Comparison of ENCODE assay signal across 21 cellular contexts in genomic region chr1:4028139-4028501, GRCh38.
"Had no signal": no experiment of that assay in that cellular context is flagged by ENCODE, and none has a peak within 500 bp of the region (broad histone marks: within the 10 kb centered on the region; RNA-seq: fewer than 3 reads in every experiment).

No MANE protein-coding gene starts in this region.

- H3K4me3 Mint-ChIP-seq: activated CD4-positive, alpha-beta T cell treated with anti-CD3 and anti-CD28 coated beads, Interleukin-2, amount 10 ng/mL, durations not matched to agents 24 days and 14 days; activated T-cell treated with anti-CD3 and anti-CD28 coated beads, Interleukin-2, amount 50 U/mL, for 4 hours; brain; central memory CD8-positive, alpha-beta T cell; T-helper 1 cell treated with Interleukin-12 subunit alpha and Interleukin-12 subunit beta and Interleukin-4 antibody, amounts not matched to agents 30 μg/mL and 1 μg/mL, for 36 hours; WTC11 had no signal

- ATAC-seq: SK-N-SH treated with all-trans-retinoic acid at 6 μM for 48 hours, WTC11 had no signal

- H3K9me3 Mint-ChIP-seq: central memory CD8-positive, alpha-beta T cell had no signal

- DNase-seq: activated CD4-positive, alpha-beta T cell treated with anti-CD3 and anti-CD28 coated beads for 1 hour; activated CD4-positive, alpha-beta T cell treated with anti-CD3 and anti-CD28 coated beads, Interleukin-2, amount 10 ng/mL, durations not matched to agents 24 days and 14 days; activated CD4-positive, alpha-beta T cell treated with anti-CD3 and anti-CD28 coated beads, Interleukin-2, amount 50 U/mL, for 48 hours; activated effector memory CD4-positive, alpha-beta T cell treated with anti-CD3 and anti-CD28 coated beads, Interleukin-2, amount 50 U/mL, for 16 hours; activated naive CD4-positive, alpha-beta T cell treated with Interleukin-2 at 50 U/mL for 16 hours; activated T-cell treated with anti-CD3 and anti-CD28 coated beads, Interleukin-2, amount 50 U/mL, for 4 hours; amygdala; NCI-H1105; NCI-H1436; NCI-H1694 treated with DMSO at 0.1 percent for 48 hours; NCI-H2029 treated with DMSO at 0.1 percent for 48 hours; NCI-H2227 treated with DMSO at 0.1 percent for 48 hours; NCI-H526; NCI-H774; SHP77 had no signal

- H3K4me1 Mint-ChIP-seq: activated CD4-positive, alpha-beta T cell treated with anti-CD3 and anti-CD28 coated beads, Interleukin-2, amount 10 ng/mL, durations not matched to agents 24 days and 14 days; brain; central memory CD8-positive, alpha-beta T cell; WTC11 had no signal

- H3K27ac Mint-ChIP-seq: activated CD4-positive, alpha-beta T cell treated with anti-CD3 and anti-CD28 coated beads, Interleukin-2, amount 10 ng/mL, durations not matched to agents 24 days and 14 days; activated naive CD4-positive, alpha-beta T cell treated with anti-CD3 and anti-CD28 coated beads, Interleukin-2, amount 50 U/mL, for 72 hours; brain; T-helper 1 cell treated with Interleukin-12 subunit alpha and Interleukin-12 subunit beta and Interleukin-4 antibody, amounts not matched to agents 30 μg/mL and 1 μg/mL, for 36 hours; WTC11 had no signal

- H3K36me3 Mint-ChIP-seq: brain had no signal
